Comparison of ENCODE assay signal across 15 cellular contexts in the genomic region with DNA sequence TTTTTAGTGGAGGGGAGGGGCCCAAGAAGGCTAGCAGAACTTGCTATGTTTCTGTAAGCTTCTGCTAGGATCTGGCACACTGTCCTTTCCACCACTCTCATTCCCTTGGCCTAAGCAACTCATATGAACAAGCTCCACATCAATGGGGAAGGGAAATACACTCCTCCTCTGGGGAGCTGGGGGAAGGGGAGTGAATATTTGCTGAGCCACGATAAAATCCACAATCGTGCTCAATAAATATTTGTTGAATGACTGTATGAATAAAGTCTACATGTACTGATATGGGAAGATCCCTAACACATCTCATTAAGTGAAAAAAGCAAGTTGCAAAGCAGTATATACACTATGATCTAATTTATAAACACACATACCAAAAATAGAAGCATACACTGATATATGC.
"Had no signal": no experiment of that assay in that cellular context is flagged by ENCODE, and none has a peak within 500 bp of the region (broad histone marks: within the 10 kb centered on the region; RNA-seq: fewer than 3 reads in every experiment).

No MANE protein-coding gene starts in this region.

- H2AFZ ChIP-seq: hepatocyte had no signal

- DNase-seq: colonic mucosa; dermis blood vessel endothelial cell; erythroblast; foreskin keratinocyte; natural killer cell; pancreas; right cardiac atrium; stimulated activated CD4-positive, alpha-beta T cell treated with anti-CD3 and anti-CD28 coated beads, Interleukin-4, amount 100 ng/mL, for 1 hour; stimulated activated CD8-positive, alpha-beta memory T cell treated with anti-CD3 and anti-CD28 coated beads, Interleukin-4, amount 100 ng/mL, for 48 hours; stimulated activated naive CD8-positive, alpha-beta T cell treated with anti-CD3 and anti-CD28 coated beads, Interleukin-15, Interleukin-2, amounts not matched to agents 100 U/mL and 50 U/mL, for 24 hours; testis; upper lobe of right lung had no signal

- H3K4me3 ChIP-seq: colonic mucosa, hepatocyte, pancreas, testis, tibial nerve, upper lobe of right lung had no signal

- H3K27ac ChIP-seq: colonic mucosa, foreskin keratinocyte, hepatocyte, pancreas, testis, tibial nerve, upper lobe of right lung had no signal

- ATAC-seq: foreskin keratinocyte; natural killer cell; right cardiac atrium; stimulated activated effector memory CD8-positive, alpha-beta T cell treated with anti-CD3 and anti-CD28 coated beads, Interleukin-12 subunit alpha, Interleukin-12 subunit beta, amount 100 ng/mL, for 72 hours; stimulated activated naive CD8-positive, alpha-beta T cell treated with anti-CD3 and anti-CD28 coated beads, Interleukin-15, Interleukin-2, amounts not matched to agents 100 U/mL and 50 U/mL, for 24 hours; upper lobe of right lung had no signal

- H3K9me3 ChIP-seq: colonic mucosa, pancreas, testis, tibial nerve, upper lobe of right lung had no signal

- H3K79me2 ChIP-seq: hepatocyte had no signal

- H3K4me1 ChIP-seq: colonic mucosa, foreskin keratinocyte, pancreas, testis, tibial nerve, upper lobe of right lung had no signal

- H3K27me3 ChIP-seq: colonic mucosa, foreskin keratinocyte, hepatocyte, pancreas, testis, tibial nerve, upper lobe of right lung had no signal

- H3K36me3 ChIP-seq: colonic mucosa, pancreas, tibial nerve, upper lobe of right lung had no signal

- H3K4me2 ChIP-seq: hepatocyte had no signal
